25 cellular contexts compared by ENCODE assay signal in genomic region chr4:30822911-30823529, GRCh38.
"Had no signal": no experiment of that assay in that cellular context is flagged by ENCODE, and none has a peak within 500 bp of the region (broad histone marks: within the 10 kb centered on the region; RNA-seq: fewer than 3 reads in every experiment).

No MANE protein-coding gene starts in this region.

- H3K27me3 Mint-ChIP-seq: activated CD4-positive, alpha-beta memory T cell treated with anti-CD3 and anti-CD28 coated beads, Interleukin-2, amount 10 ng/mL, durations not matched to agents 7 days and 5 days; activated CD4-positive, alpha-beta T cell treated with anti-CD3 and anti-CD28 coated beads, Interleukin-2, amount 10 ng/mL, durations not matched to agents 24 days and 14 days; activated CD8-positive, alpha-beta memory T cell treated with anti-CD3 and anti-CD28 coated beads, Interleukin-2, amount 10 ng/mL, durations not matched to agents 7 days and 5 days; activated naive CD4-positive, alpha-beta T cell treated with anti-CD3 and anti-CD28 coated beads, Interleukin-2, amount 10 ng/mL, durations not matched to agents 7 days and 5 days; dendritic cell treated with granulocyte-macrophage colony-stimulating factor and Interleukin-4, amounts not matched to agents 40 ng/mL and 50 ng/mL, for 4 days; stimulated activated naive B cell treated with anti-CD40 and anti-IgM and Interleukin-4, amounts not matched to agents 10 μg/mL and 1 μg/mL and 100 μg/mL, for 72 hours; T-cell had no signal

- H3K4me3 Mint-ChIP-seq: activated CD4-positive, alpha-beta memory T cell treated with anti-CD3 and anti-CD28 coated beads, Interleukin-2, amount 10 ng/mL, durations not matched to agents 7 days and 5 days; activated CD4-positive, alpha-beta T cell treated with anti-CD3 and anti-CD28 coated beads, Interleukin-2, amount 10 ng/mL, durations not matched to agents 24 days and 14 days; activated CD8-positive, alpha-beta memory T cell treated with anti-CD3 and anti-CD28 coated beads, Interleukin-2, amount 10 ng/mL, durations not matched to agents 7 days and 5 days; activated naive CD4-positive, alpha-beta T cell treated with anti-CD3 and anti-CD28 coated beads, Interleukin-2, amount 10 ng/mL, durations not matched to agents 7 days and 5 days; dendritic cell treated with granulocyte-macrophage colony-stimulating factor and Interleukin-4, amounts not matched to agents 40 ng/mL and 50 ng/mL, for 4 days; nephron progenitor cell; stimulated activated naive B cell treated with anti-CD40 and anti-IgM and Interleukin-4, amounts not matched to agents 10 μg/mL and 1 μg/mL and 100 μg/mL, for 72 hours; T-cell; T-helper 2 cell treated with Interferon-gamma antibody and Interleukin-4, amounts not matched to agents 5 μg/mL and 100 μg/mL, for 36 hours had no signal

- H3K36me3 ChIP-seq: sigmoid colon, upper lobe of left lung had no signal

- H3K4me1 ChIP-seq: parathyroid adenoma, testis, upper lobe of left lung had no signal

- H3K9me3 ChIP-seq: sigmoid colon, testis, upper lobe of left lung had no signal

- H3K36me3 Mint-ChIP-seq: activated CD8-positive, alpha-beta memory T cell treated with anti-CD3 and anti-CD28 coated beads, Interleukin-2, amount 10 ng/mL, durations not matched to agents 7 days and 5 days; activated naive CD4-positive, alpha-beta T cell treated with anti-CD3 and anti-CD28 coated beads, Interleukin-2, amount 10 ng/mL, durations not matched to agents 7 days and 5 days; stimulated activated naive B cell treated with anti-CD40 and anti-IgM and Interleukin-4, amounts not matched to agents 10 μg/mL and 1 μg/mL and 100 μg/mL, for 72 hours; T-cell had no signal

- H3K27ac ChIP-seq: parathyroid adenoma, testis, upper lobe of left lung, VCaP had no signal

- H2AFZ ChIP-seq: parathyroid adenoma had no signal

- H3K4me3 ChIP-seq: testis, upper lobe of left lung had no signal

- H3K27ac Mint-ChIP-seq: activated CD4-positive, alpha-beta memory T cell treated with anti-CD3 and anti-CD28 coated beads, Interleukin-2, amount 10 ng/mL, durations not matched to agents 7 days and 5 days; activated CD4-positive, alpha-beta T cell treated with anti-CD3 and anti-CD28 coated beads, Interleukin-2, amount 10 ng/mL, durations not matched to agents 24 days and 14 days; activated CD8-positive, alpha-beta memory T cell treated with anti-CD3 and anti-CD28 coated beads, Interleukin-2, amount 10 ng/mL, durations not matched to agents 7 days and 5 days; activated naive CD4-positive, alpha-beta T cell treated with anti-CD3 and anti-CD28 coated beads, Interleukin-2, amount 10 ng/mL, durations not matched to agents 7 days and 5 days; dendritic cell treated with granulocyte-macrophage colony-stimulating factor and Interleukin-4, amounts not matched to agents 40 ng/mL and 50 ng/mL, for 4 days; nephron progenitor cell; stimulated activated naive B cell treated with anti-CD40 and anti-IgM and Interleukin-4, amounts not matched to agents 10 μg/mL and 1 μg/mL and 100 μg/mL, for 72 hours; T-cell; T-helper 2 cell treated with Interferon-gamma antibody and Interleukin-4, amounts not matched to agents 5 μg/mL and 100 μg/mL, for 36 hours had no signal

- H3K27me3 ChIP-seq: sigmoid colon, testis, upper lobe of left lung had no signal

- H3K9ac ChIP-seq: parathyroid adenoma had no signal

- DNase-seq: activated CD4-positive, alpha-beta memory T cell treated with anti-CD3 and anti-CD28 coated beads, Interleukin-2, amount 10 ng/mL, durations not matched to agents 7 days and 5 days; activated CD4-positive, alpha-beta T cell treated with anti-CD3 and anti-CD28 coated beads, Interleukin-2, amount 10 ng/mL, durations not matched to agents 24 days and 14 days; activated CD8-positive, alpha-beta memory T cell treated with anti-CD3 and anti-CD28 coated beads, Interleukin-2, amount 10 ng/mL, durations not matched to agents 7 days and 5 days; activated effector memory CD4-positive, alpha-beta T cell treated with anti-CD3 and anti-CD28 coated beads, Interleukin-2, amount 50 U/mL, for 16 hours; activated naive CD4-positive, alpha-beta T cell treated with anti-CD3 and anti-CD28 coated beads, Interleukin-2, amount 10 ng/mL, durations not matched to agents 7 days and 5 days; activated T-cell treated with anti-CD3 and anti-CD28 coated beads for 4 hours; amygdala; effector CD4-positive, alpha-beta T cell; erythroblast; foreskin fibroblast; kidney glomerular epithelial cell; nephron progenitor cell; nucleus accumbens; sigmoid colon; stimulated activated CD4-positive, alpha-beta T cell treated with anti-CD3 and anti-CD28 coated beads, Interleukin-2, amount 100 ng/mL, for 48 hours; stimulated activated CD8-positive, alpha-beta memory T cell treated with anti-CD3 and anti-CD28 coated beads, Interleukin-4, amount 100 ng/mL, for 48 hours; stimulated activated naive B cell treated with anti-CD40 and anti-IgM and Interleukin-4, amounts not matched to agents 10 μg/mL and 1 μg/mL and 100 μg/mL, for 72 hours; T-cell; testis; upper lobe of left lung had no signal

- H3K4me1 Mint-ChIP-seq: activated CD4-positive, alpha-beta memory T cell treated with anti-CD3 and anti-CD28 coated beads, Interleukin-2, amount 10 ng/mL, durations not matched to agents 7 days and 5 days; activated CD4-positive, alpha-beta T cell treated with anti-CD3 and anti-CD28 coated beads, Interleukin-2, amount 10 ng/mL, durations not matched to agents 24 days and 14 days; activated CD8-positive, alpha-beta memory T cell treated with anti-CD3 and anti-CD28 coated beads, Interleukin-2, amount 10 ng/mL, durations not matched to agents 7 days and 5 days; activated naive CD4-positive, alpha-beta T cell treated with anti-CD3 and anti-CD28 coated beads, Interleukin-2, amount 10 ng/mL, durations not matched to agents 7 days and 5 days; stimulated activated naive B cell treated with anti-CD40 and anti-IgM and Interleukin-4, amounts not matched to agents 10 μg/mL and 1 μg/mL and 100 μg/mL, for 72 hours; T-cell had no signal

- H3K9me3 Mint-ChIP-seq: activated CD4-positive, alpha-beta T cell treated with anti-CD3 and anti-CD28 coated beads, Interleukin-2, amount 10 ng/mL, durations not matched to agents 24 days and 14 days; dendritic cell treated with granulocyte-macrophage colony-stimulating factor and Interleukin-4, amounts not matched to agents 40 ng/mL and 50 ng/mL, for 4 days; nephron progenitor cell had no signal

- ATAC-seq: activated CD4-positive, CD25-positive, alpha-beta regulatory T cell treated with anti-CD3 and anti-CD28 coated beads, Interleukin-2, amount 50 U/mL, for 24 hours; activated CD8-positive, alpha-beta memory T cell treated with anti-CD3 and anti-CD28 coated beads, Interleukin-2, amount 10 ng/mL, durations not matched to agents 7 days and 5 days; stimulated activated naive B cell treated with anti-CD40 and anti-IgM and Interleukin-4, amounts not matched to agents 10 μg/mL and 1 μg/mL and 100 μg/mL, for 72 hours; T-cell had no signal
